Comparison of ENCODE assay signal across 21 cellular contexts in genomic region chr1:234868296-234869147, GRCh38.
DNase-seq lines count a peak whose midpoint lies in the region; ATAC-seq, FAIRE-seq and TF ChIP-seq lines count a peak whose summit lies in the region.
"Had no signal": no experiment of that assay in that cellular context is flagged by ENCODE, and none has a peak within 500 bp of the region (broad histone marks: within the 10 kb centered on the region; RNA-seq: fewer than 3 reads in every experiment).

No MANE protein-coding gene starts in this region.

- no peaks in the 10 kb centered on the region for H3K36me3 ChIP-seq in Panc1 (ENCODE audit: control insufficient read depth, insufficient read depth, low read length)

- TF ChIP-seq CTCF in Panc1 (IDR thresholded peaks at IDR 0.05) = no peak
- no peak for TF ChIP-seq CTCF in glutamatergic neuron (IDR thresholded peaks at IDR 0.05; ENCODE audit: partially characterized antibody, unreplicated experiment)

- H3K36me3 Mint-ChIP-seq in glutamatergic neuron (ENCODE audit: unreplicated experiment) = peaks cover 4% of the 10 kb centered on the region
- H3K36me3 Mint-ChIP-seq: CD4-positive, CD25-positive, alpha-beta regulatory T cell had no signal

- DNase-seq in SKM-1 (lab: John Stamatoyannopoulos, UW; ENCODE audit: unreplicated experiment) = peak; percentile 50
- DNase-seq in SKM-1 treated with dmso at 0.1 percent for 144 hours (lab: John Stamatoyannopoulos, UW; ENCODE audit: unreplicated experiment) = no peak
- DNase-seq in Panc1 (ENCODE audit: low read depth, low spot score) = no peak
- DNase-seq in glutamatergic neuron = no peak
- peak; percentile 22 for DNase-seq in sciatic nerve (ENCODE audit: low spot score)
- DNase-seq in urothelium cell line (ENCODE audit: low spot score) = no peak
- DNase-seq in NCI-H187 treated with DMSO at 0.1 percent for 48 hours (lab: John Stamatoyannopoulos, UW) = no peak
- DNase-seq: CD4-positive, CD25-positive, alpha-beta regulatory T cell; DMS53; GOT3; MM.1S; NCI-H1092 treated with DMSO at 0.1 percent for 48 hours; NCI-H146; NCI-H2081; NCI-H446 treated with DMSO at 0.1 percent for 48 hours; SHP77 had no signal

- H3K27ac Mint-ChIP-seq in glutamatergic neuron (ENCODE audit: unreplicated experiment) = peak overlapping the region; percentile 84

- in situ Hi-C loops in Panc1 (cut with HindIII; ENCODE audit: low pct_unique_long_range_greater_than_20kb, low sequenced_read_pairs) = no loop called here

- ATAC-seq in Panc1 (no peak), sciatic nerve (no peak), GM18873 (IDR thresholded peaks at IDR 0.05; ENCODE audit: low FRiP score, unreplicated experiment) (no peak)

- H3K27ac ChIP-seq in Panc1 (ENCODE audit: low read length) = peak overlapping the region; percentile 90
- H3K27ac ChIP-seq: 22Rv1 had no signal

- intact Hi-C loops in Panc1 (cut with micrococcal nuclease; ENCODE audit: unreplicated experiment) = no loop called here
- intact Hi-C loops in sciatic nerve (cut with DNase I) = no loop called here

- no peak overlapping the region for H3K4me3 ChIP-seq in Panc1 (ENCODE audit: low read depth in 2 of 2, low read length in 2 of 2)

- no peak for FAIRE-seq in urothelium cell line (lab: Jason Lieb, UNC)
- FAIRE-seq: GM12891, GM18507, RCC 7860 had no signal

- H3K4me3 Mint-ChIP-seq in glutamatergic neuron (ENCODE audit: unreplicated experiment) = no peak overlapping the region
- H3K4me3 Mint-ChIP-seq: CD4-positive, CD25-positive, alpha-beta regulatory T cell had no signal

- H3K9me3 Mint-ChIP-seq in glutamatergic neuron (ENCODE audit: unreplicated experiment) = peaks cover 11% of the 10 kb centered on the region
- H3K9me3 Mint-ChIP-seq: CD4-positive, CD25-positive, alpha-beta regulatory T cell had no signal

- no peaks in the 10 kb centered on the region for H3K9me3 ChIP-seq in Panc1 (ENCODE audit: control insufficient read depth, insufficient read depth, low read depth, low read length)

- H3K27me3 ChIP-seq in Panc1 (ENCODE audit: control insufficient read depth, insufficient read depth, low read length) = no peaks in the 10 kb centered on the region

- H3K27me3 Mint-ChIP-seq in glutamatergic neuron (ENCODE audit: unreplicated experiment) = peaks cover 8% of the 10 kb centered on the region
- H3K27me3 Mint-ChIP-seq: CD4-positive, CD25-positive, alpha-beta regulatory T cell had no signal

- BruUV-seq in Panc1 (replicated peaks; lab: Mats Ljungman, UMichigan) = no TSS peak

- H3K4me1 Mint-ChIP-seq in glutamatergic neuron (ENCODE audit: low read depth, unreplicated experiment) = peaks cover 44% of the 10 kb centered on the region

- POLR2A ChIA-PET in Panc1 (lab: Charles Lee) = no interaction called here

- CTCF ChIA-PET in Panc1 (lab: Charles Lee) = interaction anchor here (0.6 kb wide), 1 partner anchor 268 kb away, joined by 4 read pairs; no protein-coding TSS in a partner anchor

- H3K4me1 ChIP-seq in Panc1 (ENCODE audit: control insufficient read depth, insufficient read depth, low read length) = peaks cover 54% of the 10 kb centered on the region

Comparison
In these comparisons a context has a peak if more than half of its experiments do, and no peak if none do; other contexts are left out.
1. DNase-seq: peak in SKM-1 (single experiment) and sciatic nerve (single experiment); none in SKM-1 treated with dmso at 0.1 percent for 144 hours (single experiment), Panc1 (single experiment), glutamatergic neuron (single experiment), urothelium cell line (single experiment) and NCI-H187 treated with DMSO at 0.1 percent for 48 hours (single experiment).